Comparison of ENCODE assay signal across 35 cellular contexts in the genomic region with DNA sequence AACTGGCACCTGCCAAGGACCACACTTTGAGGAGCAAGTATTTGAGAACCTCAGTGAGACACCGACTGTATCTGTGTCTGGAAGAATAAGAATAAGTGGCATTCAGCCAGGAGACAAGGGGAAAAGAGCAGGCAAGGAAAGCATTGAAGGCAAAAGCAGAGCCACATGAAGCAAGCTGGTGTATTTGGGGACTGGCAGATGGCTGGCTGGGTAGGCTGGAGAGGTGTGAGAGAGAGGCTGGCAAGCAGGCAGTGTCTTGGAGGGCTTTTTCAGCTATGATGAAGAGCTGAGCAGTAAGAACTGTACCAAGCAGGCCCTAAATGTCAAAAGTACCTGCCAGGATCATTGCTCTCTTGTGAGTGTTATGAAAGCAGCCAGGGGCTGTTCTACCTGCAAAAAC. TPM values are rescaled to one million over a fixed set of nuclear protein-coding genes. Genes with fewer than 3 reads are reported as not detected.
A peak's percentile ranks its signal among the peaks of the same experiment; 100 is the strongest.
DNase-seq lines count a peak whose midpoint lies in the region; ATAC-seq and TF ChIP-seq lines count a peak whose summit lies in the region.
"Had no signal": no experiment of that assay in that cellular context is flagged by ENCODE, and none has a peak within 500 bp of the region (broad histone marks: within the 10 kb centered on the region; RNA-seq: fewer than 3 reads in every experiment).

No MANE protein-coding gene starts in this region.

- no peaks in the 10 kb centered on the region for H3K9me3 Mint-ChIP-seq in T-helper 2 cell treated with Interferon-gamma antibody and Interleukin-4, amounts not matched to agents 5 μg/mL and 100 μg/mL, for 36 hours
- H3K9me3 Mint-ChIP-seq: activated CD4-positive, alpha-beta memory T cell treated with anti-CD3 and anti-CD28 coated beads, Interleukin-2, amount 10 ng/mL, durations not matched to agents 7 days and 5 days; activated T-helper 1 cell treated with anti-CD3 and anti-CD28 coated beads, Interleukin-12 subunit alpha, Interleukin-12 subunit beta, Interleukin-2, Interleukin-4 antibody, amounts not matched to agents 30 ng/mL and 10 ng/mL and 1 ng/mL, durations not matched to agents 14 hours and 24 hours and 36 hours; HFFc6 had no signal

- peaks cover 7% of the 10 kb centered on the region for H3F3A ChIP-seq in GM23248 (ENCODE audit: insufficient read depth)

- peak; percentile 3 for DNase-seq in GM23248
- peak; percentile 71 for DNase-seq in NCI-H2171 treated with DMSO at 0.1 percent for 48 hours (lab: John Stamatoyannopoulos, UW)
- peak; percentile 67 for DNase-seq in cerebellar cortex (ENCODE audit: low spot score)
- peak in 8 of 10 donors; percentile 42 to 93 (median 58) for DNase-seq in posterior cingulate gyrus
- DNase-seq in T-helper 2 cell treated with Interferon-gamma antibody and Interleukin-4, amounts not matched to agents 5 μg/mL and 100 μg/mL, for 36 hours (ENCODE audit: low spot score) = no peak
- no peak for DNase-seq in Peyer's patch
- DNase-seq: activated CD4-positive, alpha-beta memory T cell treated with anti-CD3 and anti-CD28 coated beads, Interleukin-2, amount 10 ng/mL, durations not matched to agents 7 days and 5 days; activated CD8-positive, alpha-beta memory T cell treated with anti-CD3 and anti-CD28 coated beads, Interleukin-2, amount 50 U/mL, for 48 hours; activated naive CD4-positive, alpha-beta T cell treated with Interleukin-2 at 50 U/mL for 16 hours; body of pancreas; COR-L47; GDM1; heart right ventricle; HFFc6; midbrain; naive thymus-derived CD4-positive, alpha-beta T cell; NCI-H1092 treated with DMSO at 0.1 percent for 48 hours; NCI-H2081; nucleus accumbens; SHP77; sigmoid colon; stimulated activated CD4-positive, alpha-beta T cell treated with anti-CD3 and anti-CD28 coated beads, Interleukin-12 subunit alpha, Interleukin-12 subunit beta, amount 100 ng/mL, for 4 hours; stimulated activated CD4-positive, alpha-beta T cell treated with anti-CD3 and anti-CD28 coated beads, Interleukin-4, amount 100 ng/mL, for 1 hour; T-helper 17 cell had no signal

- in situ Hi-C loops in GM23248 (cut with MboI) = no loop called here

- H3K27ac ChIP-seq in GM23248 (no peak overlapping the region), Peyer's patch (no peak overlapping the region)
- H3K27ac ChIP-seq: body of pancreas, C4-2B, heart right ventricle, sigmoid colon, tibial nerve had no signal

- no peaks in the 10 kb centered on the region for H3K9me3 ChIP-seq in GM23248 (ENCODE audit: low read depth)
- no peaks in the 10 kb centered on the region for H3K9me3 ChIP-seq in Peyer's patch
- H3K9me3 ChIP-seq: body of pancreas, heart right ventricle, sigmoid colon, tibial nerve had no signal

- H3K4me2 ChIP-seq in GM23248 (ENCODE audit: unreplicated experiment) = peak overlapping the region; percentile 6

- H3K79me2 ChIP-seq in GM23248 (ENCODE audit: insufficient read depth) = no peaks in the 10 kb centered on the region

- H3K27me3 Mint-ChIP-seq in T-helper 2 cell treated with Interferon-gamma antibody and Interleukin-4, amounts not matched to agents 5 μg/mL and 100 μg/mL, for 36 hours (ENCODE audit: low read depth) = peaks cover 9% of the 10 kb centered on the region

- no peaks in the 10 kb centered on the region for H4K20me1 ChIP-seq in GM23248 (ENCODE audit: insufficient read depth)

- H3K4me3 Mint-ChIP-seq in T-helper 2 cell treated with Interferon-gamma antibody and Interleukin-4, amounts not matched to agents 5 μg/mL and 100 μg/mL, for 36 hours = no peak overlapping the region
- H3K4me3 Mint-ChIP-seq: activated CD4-positive, alpha-beta memory T cell treated with anti-CD3 and anti-CD28 coated beads, Interleukin-2, amount 10 ng/mL, durations not matched to agents 7 days and 5 days; activated T-helper 1 cell treated with anti-CD3 and anti-CD28 coated beads, Interleukin-12 subunit alpha, Interleukin-12 subunit beta, Interleukin-2, Interleukin-4 antibody, amounts not matched to agents 30 ng/mL and 10 ng/mL and 1 ng/mL, durations not matched to agents 14 hours and 24 hours and 36 hours; HFFc6; naive thymus-derived CD4-positive, alpha-beta T cell; T-helper 17 cell had no signal

- no peak overlapping the region for H3K9ac ChIP-seq in GM23248

- WGBS in GM23248 (ENCODE audit: low coverage in 1 of 2, low lambda C conversion rate in 2 of 2, missing lambda C conversion rate in 2 of 2), 2 experiments = 91 to 100% methylated on average over 1 of the region's 1 CpG

- H3K9me2 ChIP-seq in GM23248 (ENCODE audit: insufficient read depth) = no peaks in the 10 kb centered on the region

- H3K27me3 ChIP-seq in GM23248 (replicated peaks; ENCODE audit: insufficient read depth) = no peaks in the 10 kb centered on the region
- no peaks in the 10 kb centered on the region for H3K27me3 ChIP-seq in Peyer's patch
- H3K27me3 ChIP-seq: body of pancreas, sigmoid colon, tibial nerve had no signal

- intact Hi-C loops in posterior cingulate gyrus (cut with DNase I) = no loop called here

- H2AFZ ChIP-seq in GM23248 = no peak overlapping the region

- TF ChIP-seq POLR2A in Peyer's patch (IDR thresholded peaks at IDR 0.05) = no peak

- no peaks in the 10 kb centered on the region for H3K36me3 Mint-ChIP-seq in T-helper 2 cell treated with Interferon-gamma antibody and Interleukin-4, amounts not matched to agents 5 μg/mL and 100 μg/mL, for 36 hours (ENCODE audit: low read depth)
- H3K36me3 Mint-ChIP-seq: naive thymus-derived CD4-positive, alpha-beta T cell had no signal

- no peaks in the 10 kb centered on the region for H3K36me3 ChIP-seq in GM23248 (ENCODE audit: low read depth)
- H3K36me3 ChIP-seq in Peyer's patch = no peaks in the 10 kb centered on the region
- H3K36me3 ChIP-seq: heart right ventricle, sigmoid colon, tibial nerve had no signal

- no peak overlapping the region for H3K27ac Mint-ChIP-seq in T-helper 2 cell treated with Interferon-gamma antibody and Interleukin-4, amounts not matched to agents 5 μg/mL and 100 μg/mL, for 36 hours
- H3K27ac Mint-ChIP-seq: activated CD4-positive, alpha-beta memory T cell treated with anti-CD3 and anti-CD28 coated beads, Interleukin-2, amount 10 ng/mL, durations not matched to agents 7 days and 5 days; activated T-helper 1 cell treated with anti-CD3 and anti-CD28 coated beads, Interleukin-12 subunit alpha, Interleukin-12 subunit beta, Interleukin-2, Interleukin-4 antibody, amounts not matched to agents 30 ng/mL and 10 ng/mL and 1 ng/mL, durations not matched to agents 14 hours and 24 hours and 36 hours; naive thymus-derived CD4-positive, alpha-beta T cell; T-helper 17 cell had no signal

- H3K4me3 ChIP-seq in GM23248 (no peak overlapping the region), Peyer's patch (no peak overlapping the region)
- H3K4me3 ChIP-seq: body of pancreas, heart right ventricle, sigmoid colon, tibial nerve had no signal

- TF ChIP-seq CTCF in Peyer's patch (IDR thresholded peaks at IDR 0.05) = no peak

- ATAC-seq in GM21576 (IDR thresholded peaks at IDR 0.05; ENCODE audit: unreplicated experiment) = no peak
- ATAC-seq: activated CD4-positive, CD25-positive, alpha-beta regulatory T cell treated with anti-CD3 and anti-CD28 coated beads, Interleukin-2, amount 50 U/mL, for 24 hours; body of pancreas; heart right ventricle; naive thymus-derived CD4-positive, alpha-beta T cell; T-helper 17 cell had no signal

- H3K4me1 Mint-ChIP-seq in T-helper 2 cell treated with Interferon-gamma antibody and Interleukin-4, amounts not matched to agents 5 μg/mL and 100 μg/mL, for 36 hours (ENCODE audit: low read depth) = no peaks in the 10 kb centered on the region
- H3K4me1 Mint-ChIP-seq: activated CD4-positive, alpha-beta memory T cell treated with anti-CD3 and anti-CD28 coated beads, Interleukin-2, amount 10 ng/mL, durations not matched to agents 7 days and 5 days; naive thymus-derived CD4-positive, alpha-beta T cell; T-helper 17 cell had no signal

- H3K4me1 ChIP-seq in GM23248 (ENCODE audit: insufficient read depth) (peaks cover 18% of the 10 kb centered on the region), Peyer's patch (peaks cover 0 to 4% (median 0%) of the 10 kb centered on the region in 4 donors)
- H3K4me1 ChIP-seq: body of pancreas had no signal

RNA-seq across cellular contexts. Expression of gene C5orf58, which starts 14.1 kb away (rescaled TPM):
- not detected in 2 replicates for total RNA-seq in GM23248 (2014; rRNA removed; shearing (Covaris generic))
- polyA plus RNA-seq in GM23248 (2016; fragmentation: Nextera tagmentation; extraction: Ambion mirVana) = not detected in 2 replicates
- total RNA-seq in Peyer's patch = not detected
- total RNA-seq: activated CD4-positive, alpha-beta memory T cell treated with anti-CD3 and anti-CD28 coated beads, Interleukin-2, amount 10 ng/mL, durations not matched to agents 7 days and 5 days; activated T-helper 1 cell treated with anti-CD3 and anti-CD28 coated beads, Interleukin-12 subunit alpha, Interleukin-12 subunit beta, Interleukin-2, Interleukin-4 antibody, amounts not matched to agents 30 ng/mL and 10 ng/mL and 1 ng/mL, durations not matched to agents 14 hours and 24 hours and 36 hours; body of pancreas; chondrocyte; frontal cortex; HFFc6; HT-29; naive thymus-derived CD4-positive, alpha-beta T cell; NCI-H460; pulmonary artery endothelial cell; sigmoid colon; T-helper 17 cell had no signal
- polyA plus RNA-seq: heart right ventricle, keratinocyte, sigmoid colon had no signal

Comparison
In these comparisons a context has a peak if more than half of its experiments do, and no peak if none do; other contexts are left out.
1. DNase-seq: peak in GM23248 (single experiment), NCI-H2171 treated with DMSO at 0.1 percent for 48 hours (single experiment), cerebellar cortex (single experiment) and posterior cingulate gyrus (8 of 10); none in T-helper 2 cell treated with Interferon-gamma antibody and Interleukin-4, amounts not matched to agents 5 μg/mL and 100 μg/mL, for 36 hours (single experiment) and Peyer's patch (0 of 3).